ENCODE assay signal across 33 cellular contexts in genomic region chr9:135482015-135482754, GRCh38. TPM values are rescaled to one million over a fixed set of nuclear protein-coding genes. Genes with fewer than 3 reads are reported as not detected.
DNase-seq lines count a peak whose midpoint lies in the region; ATAC-seq and TF ChIP-seq lines count a peak whose summit lies in the region.
"Had no signal": no experiment of that assay in that cellular context is flagged by ENCODE, and none has a peak within 500 bp of the region (broad histone marks: within the 10 kb centered on the region; RNA-seq: fewer than 3 reads in every experiment).

No MANE protein-coding gene starts in this region.

- no peak overlapping the region for H3K27ac ChIP-seq in CD4-positive, CD25-positive, alpha-beta regulatory T cell (ENCODE audit: insufficient read depth, low read length, poor library complexity, severe bottlenecking)
- H3K27ac ChIP-seq in HEK293 (ENCODE audit: extremely low read depth, low read depth, low read length), result no peak overlapping the region
- H3K27ac ChIP-seq: A549, ascending aorta, colonic mucosa, left ventricle myocardium inferior, SJSA1, upper lobe of right lung had no signal

- no peaks in the 10 kb centered on the region for H3K36me3 Mint-ChIP-seq in CD4-positive, CD25-positive, alpha-beta regulatory T cell
- H3K36me3 Mint-ChIP-seq in brain (peaks cover 23% of the 10 kb centered on the region), nephron progenitor cell (ENCODE audit: low read depth) (peaks cover 27% of the 10 kb centered on the region)
- H3K36me3 Mint-ChIP-seq: activated naive CD8-positive, alpha-beta T cell treated with anti-CD3 and anti-CD28 coated beads, Interleukin-2, amount 10 ng/mL, durations not matched to agents 7 days and 5 days; IgD-negative memory B cell had no signal

- H3K4me1 Mint-ChIP-seq in CD4-positive, CD25-positive, alpha-beta regulatory T cell, result peaks cover 2 to 22% (median 12%) of the 10 kb centered on the region in 4 donors
- H3K4me1 Mint-ChIP-seq in brain, result peaks cover 33% of the 10 kb centered on the region
- peaks cover 19% of the 10 kb centered on the region for H3K4me1 Mint-ChIP-seq in nephron progenitor cell
- H3K4me1 Mint-ChIP-seq: activated naive CD8-positive, alpha-beta T cell treated with anti-CD3 and anti-CD28 coated beads, Interleukin-2, amount 10 ng/mL, durations not matched to agents 7 days and 5 days had no signal

- H3K27me3 Mint-ChIP-seq in CD4-positive, CD25-positive, alpha-beta regulatory T cell, result peaks cover 42% of the 10 kb centered on the region
- peaks cover 7% of the 10 kb centered on the region for H3K27me3 Mint-ChIP-seq in brain
- no peaks in the 10 kb centered on the region for H3K27me3 Mint-ChIP-seq in nephron progenitor cell (ENCODE audit: low read depth, poor library complexity)

- no peaks in the 10 kb centered on the region for H3K9me3 ChIP-seq in CD4-positive, CD25-positive, alpha-beta regulatory T cell (ENCODE audit: control insufficient read depth in 2 of 2, low read length in 2 of 2)
- H3K9me3 ChIP-seq in HEK293 (ENCODE audit: control insufficient read depth, insufficient read depth, low read depth, low read length), result no peaks in the 10 kb centered on the region
- H3K9me3 ChIP-seq: A549, ascending aorta, colonic mucosa, left ventricle myocardium inferior, SJSA1, upper lobe of right lung had no signal

- POLR2A ChIA-PET in HEK293 (lab: Yijun Ruan, JAX), result no interaction called here

- peaks cover 14% of the 10 kb centered on the region for H3K4me1 ChIP-seq in CD4-positive, CD25-positive, alpha-beta regulatory T cell (ENCODE audit: control insufficient read depth, insufficient read depth, low read length, poor library complexity, severe bottlenecking)
- no peaks in the 10 kb centered on the region for H3K4me1 ChIP-seq in HEK293 (ENCODE audit: control insufficient read depth, insufficient read depth, low read length)
- H3K4me1 ChIP-seq: colonic mucosa had no signal

- H3K4me3 ChIP-seq in CD4-positive, CD25-positive, alpha-beta regulatory T cell (ENCODE audit: low read depth, low read length), result no peak overlapping the region
- H3K4me3 ChIP-seq in HEK293 (ENCODE audit: low read depth, low read length) (no peak overlapping the region), H7 (ENCODE audit: insufficient read depth, low read depth, low read length) (no peak overlapping the region)
- H3K4me3 ChIP-seq: A549, ascending aorta, colonic mucosa, SJSA1, upper lobe of right lung had no signal

- H3K27ac Mint-ChIP-seq in CD4-positive, CD25-positive, alpha-beta regulatory T cell, result no peak overlapping the region
- H3K27ac Mint-ChIP-seq in brain (peak overlapping the region in 2 of 5 experiments; percentile 8 to 79), nephron progenitor cell (no peak overlapping the region)
- H3K27ac Mint-ChIP-seq: activated CD4-positive, alpha-beta T cell treated with anti-CD3 and anti-CD28 coated beads, Interleukin-2, amount 10 ng/mL, durations not matched to agents 7 days and 5 days; activated naive CD8-positive, alpha-beta T cell treated with anti-CD3 and anti-CD28 coated beads, Interleukin-2, amount 10 ng/mL, durations not matched to agents 7 days and 5 days; IgD-negative memory B cell had no signal

- peak overlapping the region; percentile 26 to 86 (median 58) for H3K4me3 Mint-ChIP-seq in CD4-positive, CD25-positive, alpha-beta regulatory T cell
- H3K4me3 Mint-ChIP-seq in brain (peak overlapping the region; percentile 55 to 82 (median 79)), nephron progenitor cell (peak overlapping the region; percentile 78)
- H3K4me3 Mint-ChIP-seq: activated CD4-positive, alpha-beta T cell treated with anti-CD3 and anti-CD28 coated beads, Interleukin-2, amount 10 ng/mL, durations not matched to agents 7 days and 5 days; activated naive CD8-positive, alpha-beta T cell treated with anti-CD3 and anti-CD28 coated beads, Interleukin-2, amount 10 ng/mL, durations not matched to agents 7 days and 5 days had no signal

- CTCF ChIA-PET in HEK293 (lab: Yijun Ruan, JAX), result interaction anchor here (0.5 to 1.2 kb wide), 5 partner anchors 8 to 397 kb away, joined by 3 to 5 read pairs (median 4); partner anchors contain the start of gene MRPS2

- H3K36me3 ChIP-seq in CD4-positive, CD25-positive, alpha-beta regulatory T cell (ENCODE audit: control insufficient read depth, insufficient read depth, low read length), result no peaks in the 10 kb centered on the region
- peaks cover 4 to 48% of the 10 kb centered on the region in 2 experiments; a peak in 2 of 3 replicates for H3K36me3 ChIP-seq in HEK293 (ENCODE audit: control insufficient read depth in 2 of 2, insufficient read depth in 1 of 2, low read length in 2 of 2)
- peaks cover 22% of the 10 kb centered on the region for H3K36me3 ChIP-seq in H7 (replicated peaks; ENCODE audit: control insufficient read depth, insufficient read depth, low read length)
- H3K36me3 ChIP-seq: colonic mucosa had no signal

- DNase-seq in CD4-positive, CD25-positive, alpha-beta regulatory T cell, result no peak
- no peak for DNase-seq in nephron progenitor cell
- DNase-seq in NCI-H1436 treated with DMSO at 0.1 percent for 48 hours (lab: John Stamatoyannopoulos, UW), result no peak
- DNase-seq in NCI-H1417 (lab: John Stamatoyannopoulos, UW), result no peak
- DNase-seq in H7, result no peak
- DNase-seq: activated CD4-positive, alpha-beta T cell treated with anti-CD3 and anti-CD28 coated beads, Interleukin-2, amount 10 ng/mL, durations not matched to agents 7 days and 5 days; activated effector memory CD4-positive, alpha-beta T cell treated with anti-CD3 and anti-CD28 coated beads, Interleukin-2, amount 50 U/mL, for 16 hours; activated naive CD8-positive, alpha-beta T cell treated with anti-CD3 and anti-CD28 coated beads, Interleukin-2, amount 10 ng/mL, durations not matched to agents 7 days and 5 days; AML-193; colonic mucosa; effector memory CD4-positive, alpha-beta T cell; EL; left ventricle myocardium inferior; mesendoderm; NCI-H1092; NCI-H187; stimulated activated naive CD4-positive, alpha-beta T cell; T1000; upper lobe of right lung had no signal

- H3K9me3 Mint-ChIP-seq in CD4-positive, CD25-positive, alpha-beta regulatory T cell, result peaks cover 0 to 4% (median 0%) of the 10 kb centered on the region in 7 donors
- H3K9me3 Mint-ChIP-seq in brain (no peaks in the 10 kb centered on the region), nephron progenitor cell (no peaks in the 10 kb centered on the region)
- H3K9me3 Mint-ChIP-seq: activated CD4-positive, alpha-beta T cell treated with anti-CD3 and anti-CD28 coated beads, Interleukin-2, amount 10 ng/mL, durations not matched to agents 7 days and 5 days; activated naive CD8-positive, alpha-beta T cell treated with anti-CD3 and anti-CD28 coated beads, Interleukin-2, amount 10 ng/mL, durations not matched to agents 7 days and 5 days; IgD-negative memory B cell had no signal

- H3K27me3 ChIP-seq in CD4-positive, CD25-positive, alpha-beta regulatory T cell (ENCODE audit: control insufficient read depth, insufficient read depth, low read length), result peaks cover 16% of the 10 kb centered on the region
- no peaks in the 10 kb centered on the region for H3K27me3 ChIP-seq in H7 (ENCODE audit: control insufficient read depth, insufficient read depth, low read length)
- H3K27me3 ChIP-seq: ascending aorta, colonic mucosa, SJSA1, upper lobe of right lung had no signal

- no peak for ATAC-seq in CD4-positive, CD25-positive, alpha-beta regulatory T cell (ENCODE audit: low read depth in 2 of 2)
- ATAC-seq in HG03045 (IDR thresholded peaks at IDR 0.05; ENCODE audit: unreplicated experiment), result no peak
- ATAC-seq: A549, upper lobe of right lung had no signal

- TF ChIP-seq CTCF in HEK293 (tag by site-specific recombination; IDR thresholded peaks at IDR 0.05) (no peak), brain (conservative IDR thresholded peaks at IDR 0.05) (no peak), nephron progenitor cell (IDR thresholded peaks at IDR 0.05) (no peak)

TF ChIP-seq in HEK293, 187 proteins besides CTCF, POLR2A, EP300 and RAD21:
- TF ChIP-seq ZNF558 (tag by site-specific recombination; IDR thresholded peaks at IDR 0.05), result peak; percentile 94
- no peak for TF ChIP-seq KLF9 (tag by site-specific recombination; IDR thresholded peaks at IDR 0.05; ENCODE audit: low read depth)

RNA-seq across cellular contexts. Expression of gene PPP1R26, which starts 2.6 kb away (rescaled TPM):
- 2.5 TPM for total RNA-seq in CD4-positive, CD25-positive, alpha-beta regulatory T cell
- under 1 TPM in 3 of 4 donors, not detected in 1; 0.05 to 0.64 (median 0.06) TPM for polyA plus RNA-seq in CD4-positive, CD25-positive, alpha-beta regulatory T cell
- polyA plus RNA-seq in brain (ENCODE audit: insufficient read depth, low read depth, low replicate concordance), result 20.1 TPM
- total RNA-seq in H7 (2014; rRNA removed; shearing (Covaris generic)), result 40.8 and 58.8 TPM in 2 replicates

RNA-seq across cellular contexts. Expression of gene MRPS2, which starts 18.3 kb away (rescaled TPM):
- total RNA-seq in CD4-positive, CD25-positive, alpha-beta regulatory T cell, result 18.1 TPM
- 10 to 100 TPM; 47.1 to 56.7 (median 53.5) TPM for polyA plus RNA-seq in CD4-positive, CD25-positive, alpha-beta regulatory T cell
- 64.0 TPM for polyA plus RNA-seq in brain (ENCODE audit: insufficient read depth, low read depth, low replicate concordance)
- 115 and 121 TPM in 2 replicates for total RNA-seq in H7 (2014; rRNA removed; shearing (Covaris generic))

RNA-seq across cellular contexts. Expression of gene LCN1, which starts 39.1 kb away (rescaled TPM):
- not detected for total RNA-seq in CD4-positive, CD25-positive, alpha-beta regulatory T cell
- polyA plus RNA-seq in CD4-positive, CD25-positive, alpha-beta regulatory T cell, result not detected
- polyA plus RNA-seq in brain (ENCODE audit: insufficient read depth, low read depth, low replicate concordance), result not detected
- not detected in 2 replicates for total RNA-seq in H7 (2014; rRNA removed; shearing (Covaris generic))
- total RNA-seq: activated CD4-positive, alpha-beta T cell treated with anti-CD3 and anti-CD28 coated beads, Interleukin-2, amount 10 ng/mL, durations not matched to agents 7 days and 5 days; activated CD8-positive, alpha-beta memory T cell treated with anti-CD3 and anti-CD28 coated beads for 36 hours; activated naive CD8-positive, alpha-beta T cell treated with anti-CD3 and anti-CD28 coated beads, Interleukin-2, amount 10 ng/mL, durations not matched to agents 7 days and 5 days; ascending aorta; cardiac septum; colonic mucosa; left ventricle myocardium inferior; omental fat pad; renal cortical epithelial cell; SJSA1; skeletal muscle tissue; upper lobe of right lung had no signal
- polyA plus RNA-seq: A549, esophagus, IgD-negative memory B cell, keratinocyte had no signal

Comparison
In these comparisons a context has a peak if more than half of its experiments do, and no peak if none do; other contexts are left out.
1. RNA of gene PPP1R26, which starts 2.6 kb away (total RNA-seq): 40.8 to 58.8 TPM in H7; 2.5 TPM in CD4-positive, CD25-positive, alpha-beta regulatory T cell (single experiment); every median in the first group is over 10 times any median in the second.
2. Peak in every context shown above with its lines, with median percentiles within 50 percentile points of each other: H3K4me3 Mint-ChIP-seq.